In the genomic region with DNA sequence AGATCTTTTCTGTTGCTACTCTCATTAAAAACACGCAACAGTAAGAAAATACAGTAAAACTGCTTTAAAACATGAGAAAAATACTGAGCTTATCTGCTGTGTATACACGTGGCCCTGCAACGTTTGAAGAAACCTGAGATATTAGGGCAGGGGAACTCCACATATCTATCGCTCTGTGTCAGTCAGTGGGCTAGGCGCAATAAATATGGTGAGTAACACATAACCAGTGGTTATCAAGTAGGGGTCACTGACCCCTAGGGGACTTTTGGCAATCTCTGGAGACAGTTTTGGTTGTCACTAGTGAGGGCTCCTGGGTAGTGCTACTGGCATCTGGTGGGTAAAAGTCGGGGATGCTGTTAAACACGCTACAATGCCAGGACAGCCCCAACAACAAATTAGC, we compare ENCODE assay signal across 1 cellular context.
TF ChIP-seq lines count a peak whose summit lies in the region.

No MANE protein-coding gene starts in this region.

TF ChIP-seq in GM23338, 12 proteins besides CTCF, POLR2A, EP300 and RAD21 (continued from another document):
- TF ChIP-seq ZNF462 (CRISPR knock-in tag; IDR thresholded peaks at IDR 0.05) = no peak
- TF ChIP-seq ZNF331 (CRISPR knock-in tag; IDR thresholded peaks at IDR 0.05; ENCODE audit: low read depth) = no peak
